11 cellular contexts compared by ENCODE assay signal in the genomic region with DNA sequence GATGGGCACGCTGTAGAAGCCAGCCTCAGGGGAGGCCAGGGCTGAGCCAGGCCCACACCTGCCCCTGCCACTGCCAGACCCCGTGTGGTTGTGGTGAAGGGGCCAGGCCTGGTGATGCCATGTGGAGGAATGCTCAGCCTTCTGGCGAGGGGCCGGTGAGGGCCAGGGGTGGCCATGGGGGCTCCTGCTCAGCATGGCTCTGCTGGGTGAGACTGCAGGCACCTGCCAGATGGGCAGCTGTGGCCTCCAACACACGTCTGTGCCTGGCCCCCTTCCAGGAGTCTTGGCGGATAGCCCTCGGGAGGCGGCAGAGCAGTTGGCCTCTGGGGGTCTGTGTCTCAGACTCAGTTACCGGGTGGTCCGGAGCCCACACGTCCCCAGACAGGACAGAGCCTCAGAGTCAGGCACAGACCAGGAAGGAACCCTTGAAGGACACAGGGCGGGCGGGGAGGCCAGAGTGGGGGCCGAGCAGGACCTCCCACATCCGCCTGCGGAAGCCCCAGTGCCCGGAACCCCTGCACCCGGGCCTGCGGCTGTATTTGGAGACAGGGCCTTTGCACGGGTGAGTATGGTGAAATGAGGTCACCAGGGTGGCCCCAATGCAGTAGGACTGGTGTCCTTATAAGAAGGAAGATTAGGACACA. TPM values are rescaled to one million over a fixed set of nuclear protein-coding genes. Genes with fewer than 3 reads are reported as not detected.
A peak's percentile ranks its signal among the peaks of the same experiment; 100 is the strongest.
DNase-seq lines count a peak whose midpoint lies in the region; ATAC-seq and TF ChIP-seq lines count a peak whose summit lies in the region.
"Had no signal": no experiment of that assay in that cellular context is flagged by ENCODE, and none has a peak within 500 bp of the region (broad histone marks: within the 10 kb centered on the region; RNA-seq: fewer than 3 reads in every experiment).

No MANE protein-coding gene starts in this region.

- peaks cover 11% of the 10 kb centered on the region for H3K27me3 Mint-ChIP-seq in stimulated activated naive CD8-positive, alpha-beta T cell treated with anti-CD3 and anti-CD28 coated beads, Interleukin-15, amount 100 ng/mL, for 72 hours
- H3K27me3 Mint-ChIP-seq in chondrocyte (ENCODE audit: low read depth) = no peaks in the 10 kb centered on the region
- H3K27me3 Mint-ChIP-seq in naive thymus-derived CD8-positive, alpha-beta T cell = no peaks in the 10 kb centered on the region

- peaks cover 8% of the 10 kb centered on the region for H3K36me3 Mint-ChIP-seq in chondrocyte (ENCODE audit: low read depth)
- peaks cover 0 to 15% (median 2%) of the 10 kb centered on the region in 3 donors for H3K36me3 Mint-ChIP-seq in naive thymus-derived CD8-positive, alpha-beta T cell
- H3K36me3 Mint-ChIP-seq: WTC11 had no signal

- H3K9me3 Mint-ChIP-seq in stimulated activated naive CD8-positive, alpha-beta T cell treated with anti-CD3 and anti-CD28 coated beads, Interleukin-15, amount 100 ng/mL, for 72 hours = no peaks in the 10 kb centered on the region
- H3K9me3 Mint-ChIP-seq in chondrocyte (ENCODE audit: low read depth) = no peaks in the 10 kb centered on the region
- H3K9me3 Mint-ChIP-seq in naive thymus-derived CD8-positive, alpha-beta T cell = no peaks in the 10 kb centered on the region
- H3K9me3 Mint-ChIP-seq: activated naive CD4-positive, alpha-beta T cell treated with anti-CD3 and anti-CD28 coated beads for 36 hours; WTC11 had no signal

- no peak for DNase-seq in stimulated activated naive CD8-positive, alpha-beta T cell treated with anti-CD3 and anti-CD28 coated beads, Interleukin-15, amount 100 ng/mL, for 72 hours
- DNase-seq in stimulated activated naive CD8-positive, alpha-beta T cell treated with anti-CD3 and anti-CD28 coated beads, Interleukin-15, Interleukin-2, amounts not matched to agents 100 U/mL and 50 U/mL, for 24 hours = no peak
- peak; percentile 93 for DNase-seq in chondrocyte (ENCODE audit: low spot score)
- DNase-seq in naive thymus-derived CD8-positive, alpha-beta T cell = no peak
- no peak for DNase-seq in NCI-H2227 treated with DMSO at 0.1 percent for 48 hours (lab: John Stamatoyannopoulos, UW)
- no peak for DNase-seq in AG08395 (ENCODE audit: low spot score)
- no peak for DNase-seq in NK-92 treated with Interleukin-12 subunit alpha and Interleukin-12 subunit beta, amount 100 ng/mL, for 24 hours (lab: John Stamatoyannopoulos, UW)
- DNase-seq: activated naive CD4-positive, alpha-beta T cell treated with anti-CD3 and anti-CD28 coated beads for 36 hours; MM.1S had no signal

- H3K27ac Mint-ChIP-seq in stimulated activated naive CD8-positive, alpha-beta T cell treated with anti-CD3 and anti-CD28 coated beads, Interleukin-15, amount 100 ng/mL, for 72 hours = peak overlapping the region in 1 of 2 donors; percentile 82
- peak overlapping the region; percentile 83 for H3K27ac Mint-ChIP-seq in chondrocyte (ENCODE audit: unreplicated experiment)
- peak overlapping the region in 6 of 10 donors; percentile 29 to 83 (median 62) for H3K27ac Mint-ChIP-seq in naive thymus-derived CD8-positive, alpha-beta T cell
- H3K27ac Mint-ChIP-seq: activated naive CD4-positive, alpha-beta T cell treated with anti-CD3 and anti-CD28 coated beads for 36 hours; WTC11 had no signal

- peak; percentile 21 for ATAC-seq in stimulated activated naive CD8-positive, alpha-beta T cell treated with anti-CD3 and anti-CD28 coated beads, Interleukin-15, amount 100 ng/mL, for 72 hours
- no peak for ATAC-seq in stimulated activated naive CD8-positive, alpha-beta T cell treated with anti-CD3 and anti-CD28 coated beads, Interleukin-15, Interleukin-2, amounts not matched to agents 100 U/mL and 50 U/mL, for 24 hours
- ATAC-seq in naive thymus-derived CD8-positive, alpha-beta T cell = no peak
- ATAC-seq in GM21619 (IDR thresholded peaks at IDR 0.05; ENCODE audit: unreplicated experiment) = no peak

- POLR2A ChIA-PET in naive thymus-derived CD8-positive, alpha-beta T cell (lab: Charles Lee) = interaction anchor here (1.2 kb wide), 1 partner anchor 81 kb away, joined by 3 read pairs; no protein-coding TSS in a partner anchor

- H3K4me1 Mint-ChIP-seq in stimulated activated naive CD8-positive, alpha-beta T cell treated with anti-CD3 and anti-CD28 coated beads, Interleukin-15, amount 100 ng/mL, for 72 hours = peaks cover 27% of the 10 kb centered on the region
- peaks cover 22% of the 10 kb centered on the region for H3K4me1 Mint-ChIP-seq in chondrocyte (ENCODE audit: low read depth)
- peaks cover 7 to 21% (median 12%) of the 10 kb centered on the region in 4 donors for H3K4me1 Mint-ChIP-seq in naive thymus-derived CD8-positive, alpha-beta T cell
- H3K4me1 Mint-ChIP-seq: WTC11 had no signal

- TF ChIP-seq CTCF in chondrocyte (IDR thresholded peaks at IDR 0.05) = no peak

- H3K4me3 Mint-ChIP-seq in stimulated activated naive CD8-positive, alpha-beta T cell treated with anti-CD3 and anti-CD28 coated beads, Interleukin-15, amount 100 ng/mL, for 72 hours = peak overlapping the region in 1 of 2 donors; percentile 35
- H3K4me3 Mint-ChIP-seq in chondrocyte (ENCODE audit: unreplicated experiment) = no peak overlapping the region
- peak overlapping the region in 1 of 10 donors; percentile 34 for H3K4me3 Mint-ChIP-seq in naive thymus-derived CD8-positive, alpha-beta T cell
- H3K4me3 Mint-ChIP-seq: activated naive CD4-positive, alpha-beta T cell treated with anti-CD3 and anti-CD28 coated beads for 36 hours; WTC11 had no signal

RNA-seq across cellular contexts. Expression of a gene that starts 22.5 kb away (rescaled TPM):
- 27.6 to 33.0 TPM (median 28.4 TPM) in 3 replicates for total RNA-seq in chondrocyte
- total RNA-seq in naive thymus-derived CD8-positive, alpha-beta T cell = 10 to 100 TPM; 40.1 to 47.6 TPM
- 10 to 100 TPM; 41.3 to 43.2 (median 41.6) TPM for polyA plus RNA-seq in naive thymus-derived CD8-positive, alpha-beta T cell
